In genomic region chr3:188339410-188340295, GRCh38 we compare ENCODE assay signal across 8 cellular contexts.
A peak's percentile ranks its signal among the peaks of the same experiment; 100 is the strongest.
DNase-seq lines count a peak whose midpoint lies in the region; ATAC-seq and TF ChIP-seq lines count a peak whose summit lies in the region.

No MANE protein-coding gene starts in this region.

- peak; percentile 18 for DNase-seq in GM10266 (ENCODE audit: extremely low spot score)
- no peak for DNase-seq in T-helper 17 cell
- DNase-seq in mesendoderm = peak; percentile 45
- no peak for DNase-seq in endothelial cell (ENCODE audit: low spot score)
- DNase-seq in RKO (ENCODE audit: low spot score) = no peak
- no peak for DNase-seq in medulla oblongata (ENCODE audit: extremely low spot score)

- no peak overlapping the region for H3K27ac ChIP-seq in mesendoderm (ENCODE audit: low read depth, low read length)

- H3K4me3 Mint-ChIP-seq in T-helper 17 cell (peak overlapping the region; percentile 76), endothelial cell (ENCODE audit: unreplicated experiment) (no peak overlapping the region)

- H2BK5ac ChIP-seq in mesendoderm (ENCODE audit: low read length) = no peak overlapping the region

- H3K9me3 Mint-ChIP-seq in endothelial cell (ENCODE audit: unreplicated experiment) = no peaks in the 10 kb centered on the region

- H3K36me3 ChIP-seq in mesendoderm (ENCODE audit: control insufficient read depth, insufficient read depth, low read length) = no peaks in the 10 kb centered on the region

- TF ChIP-seq CTCF in GM10266 (IDR thresholded peaks at IDR 0.05; ENCODE audit: control insufficient read depth, insufficient read depth, low read depth, missing control alignments) = no peak
- TF ChIP-seq CTCF in endothelial cell (IDR thresholded peaks at IDR 0.05; ENCODE audit: unreplicated experiment) = no peak

- H3K18ac ChIP-seq in mesendoderm (ENCODE audit: low read length) = no peak overlapping the region

- peaks cover 13% of the 10 kb centered on the region for H3K79me1 ChIP-seq in mesendoderm (ENCODE audit: low read length)

- H3K27me3 ChIP-seq in mesendoderm (ENCODE audit: insufficient read depth, low read length, poor library complexity) = no peaks in the 10 kb centered on the region

- H2BK15ac ChIP-seq in mesendoderm (replicated peaks; ENCODE audit: low read depth) = no peak overlapping the region

- no peak overlapping the region for H2BK120ac ChIP-seq in mesendoderm (ENCODE audit: low read depth, low read length)

- H3K36me3 Mint-ChIP-seq in T-helper 17 cell (ENCODE audit: low read depth) (no peaks in the 10 kb centered on the region), endothelial cell (ENCODE audit: low read depth, unreplicated experiment) (peaks cover 6% of the 10 kb centered on the region)

- H3K4me1 Mint-ChIP-seq in T-helper 17 cell (peaks cover 26% of the 10 kb centered on the region), endothelial cell (ENCODE audit: unreplicated experiment) (peaks cover 28% of the 10 kb centered on the region)

- no peak overlapping the region for H4K8ac ChIP-seq in mesendoderm (ENCODE audit: low read depth, low read length)

- H3K4ac ChIP-seq in mesendoderm (ENCODE audit: low read depth, low read length) = no peak overlapping the region

- no peaks in the 10 kb centered on the region for H3K9me3 ChIP-seq in T-helper 17 cell (ENCODE audit: control insufficient read depth, low read length, poor library complexity, severe bottlenecking)

- no peak overlapping the region for H3K4me2 ChIP-seq in mesendoderm (ENCODE audit: low read length)

- H3K23ac ChIP-seq in mesendoderm (ENCODE audit: low read length) = no peak overlapping the region

- no peak overlapping the region for H4K5ac ChIP-seq in mesendoderm (ENCODE audit: low read length)

- no peak overlapping the region for H2AK5ac ChIP-seq in mesendoderm (ENCODE audit: low read length)

- peaks cover 7% of the 10 kb centered on the region for H3K4me1 ChIP-seq in mesendoderm (ENCODE audit: control insufficient read depth, low read depth, low read length)

- H3K27ac Mint-ChIP-seq in T-helper 17 cell = peak overlapping the region; percentile 82
- no peak overlapping the region for H3K27ac Mint-ChIP-seq in endothelial cell (ENCODE audit: unreplicated experiment)

- H3K9ac ChIP-seq in mesendoderm (ENCODE audit: low read length) = no peak overlapping the region

- H3K4me3 ChIP-seq in mesendoderm (ENCODE audit: low read length) = no peak overlapping the region

- H3K56ac ChIP-seq in mesendoderm (ENCODE audit: low read length) = no peak overlapping the region

- ATAC-seq in GM21825 (IDR thresholded peaks at IDR 0.05; ENCODE audit: unreplicated experiment) (peak; percentile 44), T-helper 17 cell (peak; percentile 86), HG02840 (IDR thresholded peaks at IDR 0.05; ENCODE audit: low FRiP score, unreplicated experiment) (no peak)

- H3K79me2 ChIP-seq in mesendoderm (ENCODE audit: control insufficient read depth, insufficient read depth, low read length) = peaks cover 8% of the 10 kb centered on the region

- H3K27me3 Mint-ChIP-seq in T-helper 17 cell (no peaks in the 10 kb centered on the region), endothelial cell (ENCODE audit: unreplicated experiment) (no peaks in the 10 kb centered on the region)

- WGBS in mesendoderm (ENCODE audit: extremely low coverage, insufficient coverage, low lambda C conversion rate) = no CpG with 5 or more reads among the region's 11 CpGs

Comparison
In these comparisons a context has a peak if more than half of its experiments do, and no peak if none do; other contexts are left out.
1. DNase-seq: peak in GM10266 (single experiment) and mesendoderm (single experiment); none in T-helper 17 cell (0 of 3), endothelial cell (single experiment), RKO (single experiment) and medulla oblongata (single experiment).